8 cellular contexts compared by ENCODE assay signal in the genomic region with DNA sequence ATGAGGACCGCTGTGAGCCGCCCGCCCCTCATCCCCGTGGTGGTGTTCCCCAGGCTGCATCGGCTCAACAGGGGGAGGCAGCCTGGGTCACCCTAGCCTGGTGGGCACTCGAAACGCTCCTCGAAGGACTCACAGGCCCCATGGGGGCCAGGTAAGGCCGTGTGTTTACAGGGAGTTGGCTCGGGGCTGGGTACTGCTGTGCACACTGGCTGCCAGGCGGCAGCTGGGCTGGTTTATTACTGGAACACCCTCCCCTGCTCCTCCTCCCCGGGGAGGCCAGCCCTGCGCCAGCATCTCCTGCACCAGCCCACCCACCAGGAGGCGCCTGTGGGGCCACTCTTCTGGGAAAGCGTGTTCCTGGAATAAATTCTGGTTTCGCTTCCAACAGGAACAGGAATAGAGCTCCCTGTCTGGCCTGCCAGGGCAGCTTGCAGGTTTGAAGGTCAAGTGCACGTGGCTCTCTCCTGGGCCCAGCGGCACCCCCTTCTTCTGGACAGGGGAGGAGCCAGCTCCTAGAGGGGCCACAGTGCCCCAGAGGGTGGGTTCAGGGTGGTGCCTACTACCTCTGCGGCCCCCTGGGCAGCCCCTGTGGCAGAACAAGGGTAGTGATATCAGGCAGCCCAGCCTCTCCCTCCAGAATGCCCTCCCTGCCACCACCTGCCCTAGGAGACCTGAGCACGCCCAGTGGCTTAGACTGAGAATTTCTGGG. TPM values are rescaled to one million over a fixed set of nuclear protein-coding genes. Genes with fewer than 3 reads are reported as not detected.
DNase-seq lines count a peak whose midpoint lies in the region; ATAC-seq and TF ChIP-seq lines count a peak whose summit lies in the region.

No MANE protein-coding gene starts in this region.

- ATAC-seq in activated CD4-positive, alpha-beta T cell treated with anti-CD3 and anti-CD28 coated beads for 36 hours = peak; percentile 60
- peak; percentile 66 for ATAC-seq in activated CD8-positive, alpha-beta T cell treated with anti-CD3 and anti-CD28 coated beads, Interleukin-2, amount 10 ng/mL, durations not matched to agents 7 days and 5 days
- peak; percentile 85 to 91 for ATAC-seq in left cardiac atrium
- peak; percentile 87 to 92 for ATAC-seq in gastrocnemius medialis
- ATAC-seq in HG02938 (IDR thresholded peaks at IDR 0.05; ENCODE audit: unreplicated experiment) = no peak
- ATAC-seq in GM21390 (IDR thresholded peaks at IDR 0.05; ENCODE audit: unreplicated experiment) = no peak

- no peaks in the 10 kb centered on the region for H3K9me3 Mint-ChIP-seq in activated CD4-positive, alpha-beta T cell treated with anti-CD3 and anti-CD28 coated beads for 36 hours (ENCODE audit: low read depth)
- no peaks in the 10 kb centered on the region for H3K9me3 Mint-ChIP-seq in activated CD8-positive, alpha-beta T cell treated with anti-CD3 and anti-CD28 coated beads, Interleukin-2, amount 10 ng/mL, durations not matched to agents 7 days and 5 days (ENCODE audit: insufficient read depth)

- CTCF ChIA-PET in activated CD4-positive, alpha-beta T cell treated with anti-CD3 and anti-CD28 coated beads for 36 hours (lab: Charles Lee) = no interaction called here
- CTCF ChIA-PET in activated CD8-positive, alpha-beta T cell treated with anti-CD3 and anti-CD28 coated beads, Interleukin-2, amount 10 ng/mL, durations not matched to agents 7 days and 5 days (lab: Charles Lee) = no interaction called here

- POLR2A ChIA-PET in activated CD4-positive, alpha-beta T cell treated with anti-CD3 and anti-CD28 coated beads for 36 hours (lab: Charles Lee) = no interaction called here
- POLR2A ChIA-PET in activated CD8-positive, alpha-beta T cell treated with anti-CD3 and anti-CD28 coated beads, Interleukin-2, amount 10 ng/mL, durations not matched to agents 7 days and 5 days (lab: Charles Lee) = no interaction called here

- peak overlapping the region in 1 of 4 donors; percentile 4 for H3K4me3 ChIP-seq in gastrocnemius medialis

- H3K9me3 ChIP-seq in gastrocnemius medialis = no peaks in the 10 kb centered on the region

- in situ Hi-C loops in gastrocnemius medialis (cut with MboI; ENCODE audit: low sequenced_read_pairs in 4 of 4) = loop anchor here in 1 of 4 donors (5.0 kb wide), 1 partner anchor 36 kb away; no protein-coding TSS in a partner anchor

- H3K27ac Mint-ChIP-seq in activated CD4-positive, alpha-beta T cell treated with anti-CD3 and anti-CD28 coated beads for 36 hours = no peak overlapping the region
- peak overlapping the region; percentile 69 for H3K27ac Mint-ChIP-seq in activated CD8-positive, alpha-beta T cell treated with anti-CD3 and anti-CD28 coated beads, Interleukin-2, amount 10 ng/mL, durations not matched to agents 7 days and 5 days

- peak overlapping the region; percentile 86 to 94 (median 90) for H3K27ac ChIP-seq in gastrocnemius medialis

- H3K27me3 Mint-ChIP-seq in activated CD4-positive, alpha-beta T cell treated with anti-CD3 and anti-CD28 coated beads for 36 hours = peaks cover 4% of the 10 kb centered on the region
- H3K27me3 Mint-ChIP-seq in activated CD8-positive, alpha-beta T cell treated with anti-CD3 and anti-CD28 coated beads, Interleukin-2, amount 10 ng/mL, durations not matched to agents 7 days and 5 days (ENCODE audit: low read depth) = peaks cover 2% of the 10 kb centered on the region

- peak; percentile 53 for DNase-seq in activated CD4-positive, alpha-beta T cell treated with anti-CD3 and anti-CD28 coated beads for 36 hours
- no peak for DNase-seq in activated CD4-positive, alpha-beta T cell treated with anti-CD3 and anti-CD28 coated beads, Interleukin-2, amount 50 U/mL, for 1 hour
- peak; percentile 85 for DNase-seq in NCI-H2171 treated with DMSO at 0.1 percent for 48 hours (lab: John Stamatoyannopoulos, UW)
- peak; percentile 52 for DNase-seq in activated CD8-positive, alpha-beta T cell treated with anti-CD3 and anti-CD28 coated beads, Interleukin-2, amount 10 ng/mL, durations not matched to agents 7 days and 5 days
- peak; percentile 85 for DNase-seq in left cardiac atrium
- peak; percentile 77 to 94 for DNase-seq in gastrocnemius medialis

- peak; percentile 78 to 88 (median 82) for TF ChIP-seq CTCF in gastrocnemius medialis (IDR thresholded peaks at IDR 0.05 in 4 of 5, conservative IDR thresholded peaks at IDR 0.05 in 1 of 5)

- H3K4me1 ChIP-seq in gastrocnemius medialis = peaks cover 17 to 21% of the 10 kb centered on the region in 2 donors

- no peak overlapping the region for H3K4me3 Mint-ChIP-seq in activated CD4-positive, alpha-beta T cell treated with anti-CD3 and anti-CD28 coated beads for 36 hours
- H3K4me3 Mint-ChIP-seq in activated CD8-positive, alpha-beta T cell treated with anti-CD3 and anti-CD28 coated beads, Interleukin-2, amount 10 ng/mL, durations not matched to agents 7 days and 5 days = no peak overlapping the region

- H3K36me3 ChIP-seq in gastrocnemius medialis = no peaks in the 10 kb centered on the region

- no peaks in the 10 kb centered on the region for H3K36me3 Mint-ChIP-seq in activated CD4-positive, alpha-beta T cell treated with anti-CD3 and anti-CD28 coated beads for 36 hours (ENCODE audit: low read depth)
- H3K36me3 Mint-ChIP-seq in activated CD8-positive, alpha-beta T cell treated with anti-CD3 and anti-CD28 coated beads, Interleukin-2, amount 10 ng/mL, durations not matched to agents 7 days and 5 days (ENCODE audit: low read depth) = no peaks in the 10 kb centered on the region

- no peaks in the 10 kb centered on the region for H3K4me1 Mint-ChIP-seq in activated CD4-positive, alpha-beta T cell treated with anti-CD3 and anti-CD28 coated beads for 36 hours
- peaks cover 12% of the 10 kb centered on the region for H3K4me1 Mint-ChIP-seq in activated CD8-positive, alpha-beta T cell treated with anti-CD3 and anti-CD28 coated beads, Interleukin-2, amount 10 ng/mL, durations not matched to agents 7 days and 5 days (ENCODE audit: low read depth)

- peak in 1 of 2 donors; percentile 19 for TF ChIP-seq POLR2A in gastrocnemius medialis (IDR thresholded peaks at IDR 0.05)

- H3K27me3 ChIP-seq in gastrocnemius medialis = no peaks in the 10 kb centered on the region

- intact Hi-C loops in activated CD4-positive, alpha-beta T cell treated with anti-CD3 and anti-CD28 coated beads for 36 hours (cut with DNase I, micrococcal nuclease) = no loop called here
- intact Hi-C loops in left cardiac atrium (cut with DNase I) (no loop called here), gastrocnemius medialis (cut with DNase I; ENCODE audit: low total_unique reads) (loop anchor here (1.0 to 2.0 kb wide), 2 partner anchors 34 to 39 kb away; partner anchors contain the start of gene P4HB)

RNA-seq across cellular contexts. Expression of gene MCRIP1, which starts 11.3 kb away (rescaled TPM):
- total RNA-seq in activated CD4-positive, alpha-beta T cell treated with anti-CD3 and anti-CD28 coated beads for 36 hours = 10 to 100 TPM; 45.8 to 50.4 TPM
- 10 to 100 TPM; 42.3 to 43.0 TPM for total RNA-seq in activated CD8-positive, alpha-beta T cell treated with anti-CD3 and anti-CD28 coated beads, Interleukin-2, amount 10 ng/mL, durations not matched to agents 7 days and 5 days
- total RNA-seq in left cardiac atrium (10 to 100 TPM; 83.9 to 98.0 TPM), gastrocnemius medialis (10 to 100 TPM in 3 of 4 donors, 1 to 10 TPM in 1; 8.3 to 36.2 (median 25.2) TPM)

RNA-seq across cellular contexts. Expression of gene PPP1R27, which starts 13.1 kb away (rescaled TPM):
- not detected for total RNA-seq in activated CD4-positive, alpha-beta T cell treated with anti-CD3 and anti-CD28 coated beads for 36 hours
- total RNA-seq in activated CD8-positive, alpha-beta T cell treated with anti-CD3 and anti-CD28 coated beads, Interleukin-2, amount 10 ng/mL, durations not matched to agents 7 days and 5 days = not detected
- total RNA-seq in left cardiac atrium (not detected), gastrocnemius medialis (100 to 1,000 TPM; 245 to 708 (median 400) TPM)

RNA-seq across cellular contexts. Expression of gene GCGR, which starts 17.8 kb away (rescaled TPM):
- total RNA-seq in activated CD4-positive, alpha-beta T cell treated with anti-CD3 and anti-CD28 coated beads for 36 hours = not detected
- not detected for total RNA-seq in activated CD8-positive, alpha-beta T cell treated with anti-CD3 and anti-CD28 coated beads, Interleukin-2, amount 10 ng/mL, durations not matched to agents 7 days and 5 days
- total RNA-seq in left cardiac atrium (not detected), gastrocnemius medialis (under 1 TPM in 1 of 4 donors, not detected in 3; 0.29 TPM)

RNA-seq across cellular contexts. Expression of gene P4HB, which starts 38.6 kb away (rescaled TPM):
- total RNA-seq in activated CD4-positive, alpha-beta T cell treated with anti-CD3 and anti-CD28 coated beads for 36 hours = 100 to 1,000 TPM; 414 to 578 TPM
- total RNA-seq in activated CD8-positive, alpha-beta T cell treated with anti-CD3 and anti-CD28 coated beads, Interleukin-2, amount 10 ng/mL, durations not matched to agents 7 days and 5 days = 100 to 1,000 TPM; 474 to 498 TPM
- total RNA-seq in left cardiac atrium (100 to 1,000 TPM; 403 to 414 TPM), gastrocnemius medialis (100 to 1,000 TPM; 497 to 717 (median 621) TPM)

RNA-seq across cellular contexts. Expression of gene ARHGDIA, which starts 49.4 kb away (rescaled TPM):
- total RNA-seq in activated CD4-positive, alpha-beta T cell treated with anti-CD3 and anti-CD28 coated beads for 36 hours = 100 to 1,000 TPM; 513 to 661 TPM
- 100 to 1,000 TPM; 756 to 778 TPM for total RNA-seq in activated CD8-positive, alpha-beta T cell treated with anti-CD3 and anti-CD28 coated beads, Interleukin-2, amount 10 ng/mL, durations not matched to agents 7 days and 5 days
- total RNA-seq in left cardiac atrium (100 to 1,000 TPM; 168 to 252 TPM), gastrocnemius medialis (100 to 1,000 TPM in 1 of 4 donors, 10 to 100 TPM in 3; 52.1 to 122 (median 64.4) TPM)

Comparison
In these comparisons a context has a peak if more than half of its experiments do, and no peak if none do; other contexts are left out.
1. ATAC-seq: peak in activated CD4-positive, alpha-beta T cell treated with anti-CD3 and anti-CD28 coated beads for 36 hours (single experiment), activated CD8-positive, alpha-beta T cell treated with anti-CD3 and anti-CD28 coated beads, Interleukin-2, amount 10 ng/mL, durations not matched to agents 7 days and 5 days (single experiment), left cardiac atrium (2 of 2) and gastrocnemius medialis (2 of 2); none in HG02938 (single experiment) and GM21390 (single experiment).
2. RNA of gene PPP1R27, which starts 13.1 kb away (total RNA-seq): 245 to 708 TPM in gastrocnemius medialis; not detected in left cardiac atrium, not detected in activated CD4-positive, alpha-beta T cell treated with anti-CD3 and anti-CD28 coated beads for 36 hours and not detected in activated CD8-positive, alpha-beta T cell treated with anti-CD3 and anti-CD28 coated beads, Interleukin-2, amount 10 ng/mL, durations not matched to agents 7 days and 5 days; every median in the first group is over 100 times any median in the second.